15 cellular contexts compared by ENCODE assay signal in the genomic region with DNA sequence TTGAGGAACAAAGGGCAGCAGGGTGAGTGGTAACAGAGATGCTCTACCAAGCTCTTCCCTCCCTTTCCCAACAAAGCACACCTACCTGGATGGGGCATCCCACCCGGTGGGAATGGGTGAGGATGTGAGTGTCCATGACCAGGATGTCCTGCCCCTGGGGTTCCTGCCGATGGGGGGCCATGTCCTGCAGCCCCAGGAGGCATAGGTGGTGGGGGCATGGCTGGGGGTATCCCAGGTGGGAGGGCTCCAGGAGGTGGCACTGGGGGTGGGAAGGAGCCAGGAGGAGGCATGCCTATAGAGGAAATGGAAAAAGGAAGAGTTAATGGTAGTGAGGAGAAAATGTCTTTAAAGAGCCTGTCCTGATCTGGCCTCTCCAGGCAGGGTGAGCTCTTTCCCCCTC. TPM values are rescaled to one million over a fixed set of nuclear protein-coding genes. Genes with fewer than 3 reads are reported as not detected.
A peak's percentile ranks its signal among the peaks of the same experiment; 100 is the strongest.
DNase-seq lines count a peak whose midpoint lies in the region; ATAC-seq and TF ChIP-seq lines count a peak whose summit lies in the region.
"Had no signal": no experiment of that assay in that cellular context is flagged by ENCODE, and none has a peak within 500 bp of the region (broad histone marks: within the 10 kb centered on the region; RNA-seq: fewer than 3 reads in every experiment).

No MANE protein-coding gene starts in this region.

- no peak for DNase-seq in CD4-positive, alpha-beta memory T cell
- no peak for DNase-seq in HFFc6
- DNase-seq in activated naive CD8-positive, alpha-beta T cell treated with anti-CD3 and anti-CD28 coated beads, Interleukin-2, amount 10 ng/mL, durations not matched to agents 7 days and 5 days = no peak
- no peak for DNase-seq in natural killer cell
- DNase-seq in stimulated activated CD4-positive, alpha-beta T cell treated with anti-CD3 and anti-CD28 coated beads, Interleukin-4, amount 100 ng/mL, for 4 hours = no peak
- no peak for DNase-seq in T1000 (lab: John Stamatoyannopoulos, UW)
- DNase-seq in AML-193 (lab: John Stamatoyannopoulos, UW) = no peak
- DNase-seq: body of pancreas; DMS153; NCI-H1436; NCI-H526 treated with DMSO at 0.1 percent for 48 hours; SHP77 treated with DMSO at 0.1 percent for 48 hours; stimulated activated CD4-positive, alpha-beta T cell treated with anti-CD3 and anti-CD28 coated beads, Interleukin-15, amount 100 ng/mL, for 24 hours had no signal

- H3K27ac ChIP-seq in CD4-positive, alpha-beta memory T cell (ENCODE audit: low read depth, low read length) = no peak overlapping the region
- H3K27ac ChIP-seq: body of pancreas, HL-60 had no signal

- intact Hi-C loops in CD4-positive, alpha-beta memory T cell (cut with micrococcal nuclease) = no loop called here
- intact Hi-C loops in natural killer cell (cut with micrococcal nuclease) = no loop called here

- CTCF ChIA-PET in CD4-positive, alpha-beta memory T cell (lab: Charles Lee; ENCODE audit: partially characterized antibody) = no interaction called here

- H3K4me3 Mint-ChIP-seq in CD4-positive, alpha-beta memory T cell = peak overlapping the region; percentile 74 to 98 (median 78)
- peak overlapping the region; percentile 99 for H3K4me3 Mint-ChIP-seq in HFFc6
- H3K4me3 Mint-ChIP-seq in activated naive CD8-positive, alpha-beta T cell treated with anti-CD3 and anti-CD28 coated beads, Interleukin-2, amount 10 ng/mL, durations not matched to agents 7 days and 5 days = peak overlapping the region; percentile 99
- peak overlapping the region; percentile 98 for H3K4me3 Mint-ChIP-seq in natural killer cell

- POLR2A ChIA-PET in CD4-positive, alpha-beta memory T cell (lab: Charles Lee; ENCODE audit: partially characterized antibody) = interaction anchor here (2.2 to 2.3 kb wide), 2 partner anchors 9 to 38 kb away, joined by 8 to 25 read pairs; a partner anchor contains a TSS
- POLR2A ChIA-PET in activated naive CD8-positive, alpha-beta T cell treated with anti-CD3 and anti-CD28 coated beads, Interleukin-2, amount 10 ng/mL, durations not matched to agents 7 days and 5 days (lab: Charles Lee) = interaction anchor here (2.2 kb wide), 1 partner anchor 38 kb away, joined by 17 read pairs; a partner anchor contains a TSS

- peaks cover 40% of the 10 kb centered on the region for H3K36me3 ChIP-seq in CD4-positive, alpha-beta memory T cell (ENCODE audit: insufficient read depth, low read length)

- no peaks in the 10 kb centered on the region for H3K9me3 ChIP-seq in CD4-positive, alpha-beta memory T cell (ENCODE audit: control insufficient read depth in 1 of 2, low read length in 2 of 2)
- H3K9me3 ChIP-seq: body of pancreas had no signal

- H3K4me1 Mint-ChIP-seq in CD4-positive, alpha-beta memory T cell = peaks cover 28 to 53% (median 41%) of the 10 kb centered on the region in 4 donors
- H3K4me1 Mint-ChIP-seq in HFFc6 (ENCODE audit: low read depth) = peaks cover 38% of the 10 kb centered on the region
- peaks cover 38% of the 10 kb centered on the region for H3K4me1 Mint-ChIP-seq in activated naive CD8-positive, alpha-beta T cell treated with anti-CD3 and anti-CD28 coated beads, Interleukin-2, amount 10 ng/mL, durations not matched to agents 7 days and 5 days
- H3K4me1 Mint-ChIP-seq in natural killer cell = peaks cover 44 to 57% of the 10 kb centered on the region in 2 donors

- no peaks in the 10 kb centered on the region for H3K9me3 Mint-ChIP-seq in CD4-positive, alpha-beta memory T cell
- H3K9me3 Mint-ChIP-seq in HFFc6 (no peaks in the 10 kb centered on the region), natural killer cell (no peaks in the 10 kb centered on the region)
- H3K9me3 Mint-ChIP-seq in activated naive CD8-positive, alpha-beta T cell treated with anti-CD3 and anti-CD28 coated beads, Interleukin-2, amount 10 ng/mL, durations not matched to agents 7 days and 5 days = no peaks in the 10 kb centered on the region

- no peak overlapping the region for H3K4me3 ChIP-seq in CD4-positive, alpha-beta memory T cell (ENCODE audit: low read length in 2 of 2)
- H3K4me3 ChIP-seq: body of pancreas had no signal

- peak overlapping the region in 6 of 7 donors; percentile 19 to 97 (median 58) for H3K27ac Mint-ChIP-seq in CD4-positive, alpha-beta memory T cell
- H3K27ac Mint-ChIP-seq in HFFc6 = no peak overlapping the region; the same call in 1 of the 2 replicates
- no peak overlapping the region for H3K27ac Mint-ChIP-seq in activated naive CD8-positive, alpha-beta T cell treated with anti-CD3 and anti-CD28 coated beads, Interleukin-2, amount 10 ng/mL, durations not matched to agents 7 days and 5 days
- H3K27ac Mint-ChIP-seq in natural killer cell = peak overlapping the region; percentile 54 to 96

- no peaks in the 10 kb centered on the region for H3K27me3 ChIP-seq in CD4-positive, alpha-beta memory T cell (ENCODE audit: insufficient read depth, low read length)
- H3K27me3 ChIP-seq: body of pancreas had no signal

- TF ChIP-seq CTCF in HFFc6 (IDR thresholded peaks at IDR 0.05) (no peak), natural killer cell (IDR thresholded peaks at IDR 0.05) (no peak)

- no peak for ATAC-seq in activated naive CD8-positive, alpha-beta T cell treated with anti-CD3 and anti-CD28 coated beads, Interleukin-2, amount 10 ng/mL, durations not matched to agents 7 days and 5 days (ENCODE audit: low read depth)
- ATAC-seq in natural killer cell (no peak), GM18870 (IDR thresholded peaks at IDR 0.05; ENCODE audit: unreplicated experiment) (no peak)
- ATAC-seq: body of pancreas had no signal

- peaks cover 44 to 56% of the 10 kb centered on the region in 2 donors for H3K36me3 Mint-ChIP-seq in CD4-positive, alpha-beta memory T cell
- H3K36me3 Mint-ChIP-seq in HFFc6 (ENCODE audit: low read depth) (peaks cover 55% of the 10 kb centered on the region), natural killer cell (peaks cover 25% of the 10 kb centered on the region)
- H3K36me3 Mint-ChIP-seq in activated naive CD8-positive, alpha-beta T cell treated with anti-CD3 and anti-CD28 coated beads, Interleukin-2, amount 10 ng/mL, durations not matched to agents 7 days and 5 days = peaks cover 41% of the 10 kb centered on the region

- peaks cover 40% of the 10 kb centered on the region for H3K4me1 ChIP-seq in CD4-positive, alpha-beta memory T cell (ENCODE audit: insufficient read depth, low read length)

- no peaks in the 10 kb centered on the region for H3K27me3 Mint-ChIP-seq in CD4-positive, alpha-beta memory T cell
- H3K27me3 Mint-ChIP-seq in HFFc6 (ENCODE audit: insufficient read depth) (no peaks in the 10 kb centered on the region; the same call in none of the 2 replicates), natural killer cell (ENCODE audit: low read depth in 2 of 2) (no peaks in the 10 kb centered on the region)
- H3K27me3 Mint-ChIP-seq in activated naive CD8-positive, alpha-beta T cell treated with anti-CD3 and anti-CD28 coated beads, Interleukin-2, amount 10 ng/mL, durations not matched to agents 7 days and 5 days = no peaks in the 10 kb centered on the region

RNA-seq across cellular contexts. Expression of gene SF3B4, which starts 1.9 kb away (rescaled TPM):
- 10 to 100 TPM; 47.7 to 48.8 TPM for total RNA-seq in CD4-positive, alpha-beta memory T cell
- polyA plus RNA-seq in CD4-positive, alpha-beta memory T cell = 100 to 1,000 TPM in 1 of 2 donors, 10 to 100 TPM in 1; 82.2 to 112 TPM
- 100 to 1,000 TPM in 3 of 6 experiments, 10 to 100 TPM in 3; 85.4 to 105 (median 101) TPM for total RNA-seq in HFFc6 (2021; fragmentation: NEBNext Ultra II Directional; extraction: Animal tissue kit (Norgen Biotek cat#: 25700))
- total RNA-seq in activated naive CD8-positive, alpha-beta T cell treated with anti-CD3 and anti-CD28 coated beads, Interleukin-2, amount 10 ng/mL, durations not matched to agents 7 days and 5 days = 10 to 100 TPM; 72.1 to 74.8 TPM
- 10 to 100 TPM; 67.3 to 73.7 (median 68.5) TPM for total RNA-seq in natural killer cell

RNA-seq across cellular contexts. Expression of gene SV2A, which starts 8.1 kb away (rescaled TPM):
- 1 to 10 TPM; 4.3 to 5.0 TPM for total RNA-seq in CD4-positive, alpha-beta memory T cell
- polyA plus RNA-seq in CD4-positive, alpha-beta memory T cell = 1 to 10 TPM; 2.8 to 2.9 TPM
- 10 to 100 TPM; 16.1 to 28.5 (median 26.1) TPM for total RNA-seq in HFFc6 (2021; fragmentation: NEBNext Ultra II Directional; extraction: Animal tissue kit (Norgen Biotek cat#: 25700))
- 10 to 100 TPM; 23.9 to 27.5 TPM for total RNA-seq in activated naive CD8-positive, alpha-beta T cell treated with anti-CD3 and anti-CD28 coated beads, Interleukin-2, amount 10 ng/mL, durations not matched to agents 7 days and 5 days
- total RNA-seq in natural killer cell = 1 to 10 TPM in 2 of 3 donors, under 1 TPM in 1; 0.73 to 3.9 (median 1.3) TPM

RNA-seq across cellular contexts. Expression of gene MTMR11, which starts 10.9 kb away (rescaled TPM):
- total RNA-seq in CD4-positive, alpha-beta memory T cell = 1 to 10 TPM; 1.3 to 2.1 TPM
- under 1 TPM in 1 of 2 donors, not detected in 1; 0.28 TPM for polyA plus RNA-seq in CD4-positive, alpha-beta memory T cell
- 10 to 100 TPM in 3 of 6 experiments, 1 to 10 TPM in 3; 6.1 to 11.5 (median 10.0) TPM for total RNA-seq in HFFc6 (2021; fragmentation: NEBNext Ultra II Directional; extraction: Animal tissue kit (Norgen Biotek cat#: 25700))
- 1 to 10 TPM; 1.6 to 1.8 TPM for total RNA-seq in activated naive CD8-positive, alpha-beta T cell treated with anti-CD3 and anti-CD28 coated beads, Interleukin-2, amount 10 ng/mL, durations not matched to agents 7 days and 5 days
- 1 to 10 TPM; 1.8 to 3.0 (median 2.9) TPM for total RNA-seq in natural killer cell

RNA-seq across cellular contexts. Expression of gene BOLA1, which starts 26.4 kb away (rescaled TPM):
- 10 to 100 TPM; 25.2 TPM for total RNA-seq in CD4-positive, alpha-beta memory T cell
- 10 to 100 TPM; 25.2 to 31.4 TPM for polyA plus RNA-seq in CD4-positive, alpha-beta memory T cell
- total RNA-seq in HFFc6 (2021; fragmentation: NEBNext Ultra II Directional; extraction: Animal tissue kit (Norgen Biotek cat#: 25700)) = 1 to 10 TPM; 5.3 to 8.9 (median 6.7) TPM
- 10 to 100 TPM; 23.7 to 25.4 TPM for total RNA-seq in activated naive CD8-positive, alpha-beta T cell treated with anti-CD3 and anti-CD28 coated beads, Interleukin-2, amount 10 ng/mL, durations not matched to agents 7 days and 5 days
- total RNA-seq in natural killer cell = 1 to 10 TPM; 7.0 to 8.3 (median 7.9) TPM

Comparison
In these comparisons a context has a peak if more than half of its experiments do, and no peak if none do; other contexts are left out.
1. H3K27ac Mint-ChIP-seq: peak in CD4-positive, alpha-beta memory T cell (6 of 7) and natural killer cell (2 of 2); none in HFFc6 (single experiment) and activated naive CD8-positive, alpha-beta T cell treated with anti-CD3 and anti-CD28 coated beads, Interleukin-2, amount 10 ng/mL, durations not matched to agents 7 days and 5 days (single experiment).
2. Peak in every context shown above with its lines, with median percentiles within 50 percentile points of each other: H3K4me3 Mint-ChIP-seq.